1 cellular context compared by ENCODE assay signal in genomic region chr6:135142232-135142631, GRCh38. TPM values are rescaled to one million over a fixed set of nuclear protein-coding genes. Genes with fewer than 3 reads are reported as not detected.
"Had no signal": no experiment of that assay in that cellular context is flagged by ENCODE, and none has a peak within 500 bp of the region (broad histone marks: within the 10 kb centered on the region; RNA-seq: fewer than 3 reads in every experiment).

No MANE protein-coding gene starts in this region.

RNA-seq across cellular contexts. Expression of gene MYB, which starts 38.9 kb away (rescaled TPM):
- total RNA-seq: thoracic aorta had no signal
